In genomic region chr6:14832427-14832826, GRCh38 we compare ENCODE assay signal across 25 cellular contexts.
"Had no signal": no experiment of that assay in that cellular context is flagged by ENCODE, and none has a peak within 500 bp of the region (broad histone marks: within the 10 kb centered on the region; RNA-seq: fewer than 3 reads in every experiment).

No MANE protein-coding gene starts in this region.

- H3K36me3 Mint-ChIP-seq: immature natural killer cell; natural killer cell treated with Interleukin-12 subunit alpha and Interleukin-12 subunit beta and Interleukin-15 and Interleukin-18, amount 100 ng/mL, for 72 hours; stimulated activated memory B cell treated with anti-CD40 and anti-IgM and Interleukin-4, amounts not matched to agents 10 μg/mL and 1 μg/mL and 100 μg/mL, for 72 hours; type B pancreatic cell had no signal

- H3K27ac ChIP-seq: epithelial cell of prostate, foreskin keratinocyte, gastroesophageal sphincter, heart left ventricle, hepatocyte, lower lobe of right lung, parathyroid adenoma, prostate gland, sigmoid colon, testis, tibial artery had no signal

- H3K27me3 Mint-ChIP-seq: stimulated activated memory B cell treated with anti-CD40 and anti-IgM and Interleukin-4, amounts not matched to agents 10 μg/mL and 1 μg/mL and 100 μg/mL, for 72 hours had no signal

- H3K4me1 ChIP-seq: foreskin keratinocyte, heart left ventricle, lower lobe of right lung, parathyroid adenoma, prostate gland, sigmoid colon, testis, tibial artery had no signal

- H3K36me3 ChIP-seq: gastroesophageal sphincter, heart left ventricle, lower lobe of right lung, prostate gland, sigmoid colon, tibial artery had no signal

- H3K9ac ChIP-seq: parathyroid adenoma had no signal

- ATAC-seq: esophagus mucosa; foreskin keratinocyte; gastroesophageal sphincter; heart left ventricle; left ventricle myocardium superior; lower lobe of right lung; natural killer cell treated with Interleukin-12 subunit alpha and Interleukin-12 subunit beta and Interleukin-15 and Interleukin-18, amount 100 ng/mL, for 72 hours; right cardiac atrium; stimulated activated memory B cell treated with anti-CD40 and anti-IgM and Interleukin-4, amounts not matched to agents 10 μg/mL and 1 μg/mL and 100 μg/mL, for 72 hours; stimulated activated naive CD8-positive, alpha-beta T cell treated with anti-CD3 and anti-CD28 coated beads, Interleukin-15, Interleukin-2, amounts not matched to agents 100 U/mL and 50 U/mL, for 24 hours had no signal

- H3K27me3 ChIP-seq: foreskin keratinocyte, gastroesophageal sphincter, heart left ventricle, sigmoid colon, testis had no signal

- H3K9me3 Mint-ChIP-seq: endodermal cell; immature natural killer cell; natural killer cell treated with Interleukin-12 subunit alpha and Interleukin-12 subunit beta and Interleukin-15 and Interleukin-18, amount 100 ng/mL, for 72 hours; stimulated activated memory B cell treated with anti-CD40 and anti-IgM and Interleukin-4, amounts not matched to agents 10 μg/mL and 1 μg/mL and 100 μg/mL, for 72 hours had no signal

- H3K4me1 Mint-ChIP-seq: immature natural killer cell had no signal

- DNase-seq: cerebellar nuclear complex; effector CD8-positive, alpha-beta T cell; endodermal cell; foreskin keratinocyte; heart left ventricle; immature natural killer cell; islet precursor cell; kidney glomerular epithelial cell; left ventricle myocardium superior; lower lobe of right lung; right cardiac atrium; sigmoid colon; stimulated activated CD4-positive, alpha-beta T cell treated with anti-CD3 and anti-CD28 coated beads, Interleukin-4, amount 100 ng/mL, for 4 hours; stimulated activated naive CD8-positive, alpha-beta T cell treated with anti-CD3 and anti-CD28 coated beads, Interleukin-15, Interleukin-2, amounts not matched to agents 100 U/mL and 50 U/mL, for 24 hours; testis; tibial artery had no signal

- H3K27ac Mint-ChIP-seq: immature natural killer cell; natural killer cell treated with Interleukin-12 subunit alpha and Interleukin-12 subunit beta and Interleukin-15 and Interleukin-18, amount 100 ng/mL, for 72 hours; stimulated activated memory B cell treated with anti-CD40 and anti-IgM and Interleukin-4, amounts not matched to agents 10 μg/mL and 1 μg/mL and 100 μg/mL, for 72 hours; type B pancreatic cell had no signal

- H3K4me3 Mint-ChIP-seq: endodermal cell; immature natural killer cell; natural killer cell treated with Interleukin-12 subunit alpha and Interleukin-12 subunit beta and Interleukin-15 and Interleukin-18, amount 100 ng/mL, for 72 hours; stimulated activated memory B cell treated with anti-CD40 and anti-IgM and Interleukin-4, amounts not matched to agents 10 μg/mL and 1 μg/mL and 100 μg/mL, for 72 hours; type B pancreatic cell had no signal

- H3K9me3 ChIP-seq: gastroesophageal sphincter, heart left ventricle, lower lobe of right lung, prostate gland, sigmoid colon, testis, tibial artery had no signal

- H3K4me3 ChIP-seq: gastroesophageal sphincter, heart left ventricle, hepatocyte, lower lobe of right lung, prostate gland, sigmoid colon, testis, tibial artery had no signal
